8 cellular contexts compared by ENCODE assay signal in genomic region chr16:10871157-10871991, GRCh38. TPM values are rescaled to one million over a fixed set of nuclear protein-coding genes. Genes with fewer than 3 reads are reported as not detected.
DNase-seq lines count a peak whose midpoint lies in the region; ATAC-seq and TF ChIP-seq lines count a peak whose summit lies in the region.

No MANE protein-coding gene starts in this region.

- ATAC-seq in GM18519 (IDR thresholded peaks at IDR 0.05; ENCODE audit: low FRiP score, unreplicated experiment) (peak; percentile 37), HG03354 (IDR thresholded peaks at IDR 0.05; ENCODE audit: poor library complexity, severe bottlenecking, unreplicated experiment) (peak; percentile 60)
- ATAC-seq in naive thymus-derived CD8-positive, alpha-beta T cell: peak; percentile 33 to 44

- intact Hi-C loops in mammary epithelial cell (cut with micrococcal nuclease): no loop called here

- peaks cover 18% of the 10 kb centered on the region for H3K4me1 ChIP-seq in mammary epithelial cell (ENCODE audit: insufficient read depth, low read length)

- H3K27me3 Mint-ChIP-seq in naive thymus-derived CD8-positive, alpha-beta T cell: peaks cover 11 to 50% (median 37%) of the 10 kb centered on the region in 5 donors

- H3K9me3 ChIP-seq in mammary epithelial cell (replicated peaks; ENCODE audit: insufficient read depth, low read length): no peaks in the 10 kb centered on the region

- H2AFZ ChIP-seq in mammary epithelial cell (ENCODE audit: low read depth, low read length): peak overlapping the region; percentile 32

- 15% methylated on average over 8 of the region's 10 CpGs for WGBS in mammary epithelial cell (ENCODE audit: low coverage, missing lambda C conversion rate)

- no peaks in the 10 kb centered on the region for H3K36me3 Mint-ChIP-seq in naive thymus-derived CD8-positive, alpha-beta T cell

- dilution Hi-C loops in mammary epithelial cell (cut with HindIII; ENCODE audit: low sequenced_read_pairs): no loop called here

- H3K79me2 ChIP-seq in mammary epithelial cell (ENCODE audit: insufficient read depth, low read length): no peaks in the 10 kb centered on the region

- BruUV-seq in mammary epithelial cell (replicated peaks; lab: Mats Ljungman, UMichigan): no TSS peak

- H3K4me1 Mint-ChIP-seq in naive thymus-derived CD8-positive, alpha-beta T cell: peaks cover 9 to 79% (median 30%) of the 10 kb centered on the region in 4 donors

- in situ Hi-C loops in SK-MEL-5 (cut with HindIII; ENCODE audit: low pct_unique_long_range_greater_than_20kb, low sequenced_read_pairs): no loop called here
- in situ Hi-C loops in mammary epithelial cell (cut with MboI; ENCODE audit: low sequenced_read_pairs in 2 of 2): no loop called here

- no peak overlapping the region for H3K9ac ChIP-seq in mammary epithelial cell (ENCODE audit: insufficient read depth, low read length)

- DNase-seq in AG04449 (ENCODE audit: low read depth, low spot score) (peak; percentile 62), SK-MEL-5 (ENCODE audit: low read depth, low spot score) (peak; percentile 73), mammary epithelial cell (peak; percentile 84), cerebellar nuclear complex (lab: John Stamatoyannopoulos, UW) (no peak), HuH-7 (ENCODE audit: low spot score) (no peak)
- DNase-seq in naive thymus-derived CD8-positive, alpha-beta T cell: no peak

- H4K20me1 ChIP-seq in mammary epithelial cell (ENCODE audit: insufficient read depth, low read length): no peaks in the 10 kb centered on the region

- POLR2A ChIA-PET in AG04449 (lab: Yijun Ruan, JAX): interaction anchor here (0.6 kb wide), 1 partner anchor 1130 kb away, joined by 3 read pairs; no protein-coding TSS in a partner anchor
- POLR2A ChIA-PET in naive thymus-derived CD8-positive, alpha-beta T cell (lab: Charles Lee): no interaction called here

- no peaks in the 10 kb centered on the region for H3K36me3 ChIP-seq in mammary epithelial cell (ENCODE audit: insufficient read depth, low read length)

- CTCF ChIA-PET in AG04449 (lab: Yijun Ruan, JAX) (interaction anchor here (1.2 to 1.5 kb wide), 2 partner anchors 47 to 51 kb away, joined by 3 to 5 read pairs; no protein-coding TSS in a partner anchor), mammary epithelial cell (lab: Charles Lee; ENCODE audit: low non-redundant PET) (no interaction called here)

- H3K27ac Mint-ChIP-seq in naive thymus-derived CD8-positive, alpha-beta T cell: peak overlapping the region in 5 of 10 donors; percentile 1 to 85 (median 40)

- H3K4me2 ChIP-seq in mammary epithelial cell (ENCODE audit: insufficient read depth, low read depth, low read length): peak overlapping the region; percentile 25

- H3K4me3 Mint-ChIP-seq in naive thymus-derived CD8-positive, alpha-beta T cell: peak overlapping the region in 2 of 10 donors; percentile 5 to 38

- H3K27me3 ChIP-seq in mammary epithelial cell (ENCODE audit: insufficient read depth, low read length): no peaks in the 10 kb centered on the region

- TF ChIP-seq CTCF in AG04449 (IDR thresholded peaks at IDR 0.05; ENCODE audit: insufficient read depth, low read length, missing control alignments): no peak
- no peak for TF ChIP-seq CTCF in mammary epithelial cell (conservative IDR thresholded peaks at IDR 0.05 in 1 of 2, IDR thresholded peaks at IDR 0.05 in 1 of 2; ENCODE audit: extremely low read depth in 1 of 2, insufficient read depth in 1 of 2, low read depth in 1 of 2, low read length in 2 of 2)

- H3K27ac ChIP-seq in mammary epithelial cell (ENCODE audit: insufficient read depth, low read depth, low read length): peak overlapping the region; percentile 19

- H3K4me3 ChIP-seq in AG04449 (ENCODE audit: low read depth, low read length) (no peak overlapping the region), mammary epithelial cell (replicated peaks in 1 of 3; ENCODE audit: insufficient read depth in 1 of 3, low read depth in 2 of 3, low read length in 3 of 3) (no peak overlapping the region)

- H3K9me3 Mint-ChIP-seq in naive thymus-derived CD8-positive, alpha-beta T cell: no peaks in the 10 kb centered on the region

RNA-seq across cellular contexts. Expression of gene CIITA, which starts 5.6 kb away (rescaled TPM):
- total RNA-seq in SK-MEL-5 (2014; rRNA removed; shearing (Covaris generic)): 3.7 and 4.1 TPM in 2 replicates
- 3.0 and 5.1 TPM in 2 replicates for polyA plus RNA-seq in SK-MEL-5 (2015; cell fraction: cytosol; rRNA removed)
- polyA plus RNA-seq in SK-MEL-5 (2015; cell fraction: nucleus; rRNA removed): 8.5 and 13.1 TPM in 2 replicates
- total RNA-seq in mammary epithelial cell: under 1 TPM; 0.17 to 0.35 TPM
- polyA plus RNA-seq in mammary epithelial cell: 0.05 TPM
- not detected for polyA minus RNA-seq in mammary epithelial cell
- total RNA-seq in naive thymus-derived CD8-positive, alpha-beta T cell: 10 to 100 TPM; 18.2 to 18.8 TPM
- under 1 TPM; 0.07 to 0.80 (median 0.30) TPM for polyA plus RNA-seq in naive thymus-derived CD8-positive, alpha-beta T cell

RNA-seq across cellular contexts. Expression of gene TVP23A, which starts 52.8 kb away (rescaled TPM):
- total RNA-seq in SK-MEL-5 (2014; rRNA removed; shearing (Covaris generic)): 0.32 and 1.4 TPM in 2 replicates
- 0.03 and 0.19 TPM in 2 replicates for polyA plus RNA-seq in SK-MEL-5 (2015; cell fraction: cytosol; rRNA removed)
- 0.69 and 0.76 TPM in 2 replicates for polyA plus RNA-seq in SK-MEL-5 (2015; cell fraction: nucleus; rRNA removed)
- total RNA-seq in mammary epithelial cell: not detected
- not detected for polyA plus RNA-seq in mammary epithelial cell
- not detected for polyA minus RNA-seq in mammary epithelial cell
- total RNA-seq in naive thymus-derived CD8-positive, alpha-beta T cell: not detected
- polyA plus RNA-seq in naive thymus-derived CD8-positive, alpha-beta T cell: under 1 TPM in 1 of 3 donors, not detected in 2; 0.06 TPM

Comparison
In these comparisons a context has a peak if more than half of its experiments do, and no peak if none do; other contexts are left out.
1. DNase-seq: peak in AG04449 (single experiment), SK-MEL-5 (single experiment) and mammary epithelial cell (single experiment); none in naive thymus-derived CD8-positive, alpha-beta T cell (0 of 10), cerebellar nuclear complex (0 of 2) and HuH-7 (single experiment).
2. Peak in every context shown above with its lines, with median percentiles within 50 percentile points of each other: ATAC-seq.